ENCODE assay signal across 30 cellular contexts in genomic region chr17:79948406-79948917, GRCh38.
A peak's percentile ranks its signal among the peaks of the same experiment; 100 is the strongest.
DNase-seq lines count a peak whose midpoint lies in the region; ATAC-seq and TF ChIP-seq lines count a peak whose summit lies in the region.
"Had no signal": no experiment of that assay in that cellular context is flagged by ENCODE, and none has a peak within 500 bp of the region (broad histone marks: within the 10 kb centered on the region; RNA-seq: fewer than 3 reads in every experiment).

No MANE protein-coding gene starts in this region.

- H3K27me3 ChIP-seq in left ventricle myocardium inferior (ENCODE audit: low read depth) (no peaks in the 10 kb centered on the region), right cardiac atrium (ENCODE audit: control insufficient read depth, insufficient read depth) (no peaks in the 10 kb centered on the region), NT2/D1 (ENCODE audit: insufficient read depth, insufficient read length) (no peaks in the 10 kb centered on the region), iPS-20b (ENCODE audit: insufficient read depth, low read length) (no peaks in the 10 kb centered on the region), spleen (replicated peaks in 1 of 7) (no peaks in the 10 kb centered on the region)
- H3K27me3 ChIP-seq: foreskin keratinocyte, tibial nerve had no signal

- no peak overlapping the region for H3K27ac Mint-ChIP-seq in nephron progenitor cell
- H3K27ac Mint-ChIP-seq: activated CD4-positive, alpha-beta memory T cell treated with anti-CD3 and anti-CD28 coated beads, Interleukin-2, amount 10 ng/mL, durations not matched to agents 7 days and 5 days; activated naive CD4-positive, alpha-beta T cell treated with anti-CD3 and anti-CD28 coated beads, Interleukin-2, amount 10 ng/mL, durations not matched to agents 7 days and 5 days; naive thymus-derived CD4-positive, alpha-beta T cell; stimulated activated naive CD8-positive, alpha-beta T cell treated with anti-CD3 and anti-CD28 coated beads, Interleukin-15, amount 100 ng/mL, for 72 hours; T-helper 2 cell treated with Interferon-gamma antibody and Interleukin-4, amounts not matched to agents 5 μg/mL and 100 μg/mL, for 36 hours had no signal

- H3K4me3 Mint-ChIP-seq in nephron progenitor cell: no peak overlapping the region
- H3K4me3 Mint-ChIP-seq: activated CD4-positive, alpha-beta memory T cell treated with anti-CD3 and anti-CD28 coated beads, Interleukin-2, amount 10 ng/mL, durations not matched to agents 7 days and 5 days; activated naive CD4-positive, alpha-beta T cell treated with anti-CD3 and anti-CD28 coated beads, Interleukin-2, amount 10 ng/mL, durations not matched to agents 7 days and 5 days; naive thymus-derived CD4-positive, alpha-beta T cell; stimulated activated naive CD8-positive, alpha-beta T cell treated with anti-CD3 and anti-CD28 coated beads, Interleukin-15, amount 100 ng/mL, for 72 hours; T-helper 2 cell treated with Interferon-gamma antibody and Interleukin-4, amounts not matched to agents 5 μg/mL and 100 μg/mL, for 36 hours had no signal

- no peak for TF ChIP-seq POLR2A in spleen (IDR thresholded peaks at IDR 0.05)

- H3K36me3 ChIP-seq in left ventricle myocardium inferior (peaks cover 38% of the 10 kb centered on the region), NT2/D1 (ENCODE audit: insufficient read depth, insufficient read length, low read length) (peaks cover 52% of the 10 kb centered on the region), iPS-20b (ENCODE audit: insufficient read depth, low read depth, low read length) (peaks cover 51% of the 10 kb centered on the region), spleen (peaks cover 0 to 70% (median 7%) of the 10 kb centered on the region in 6 donors)

- peaks cover 38% of the 10 kb centered on the region for H3K36me3 Mint-ChIP-seq in nephron progenitor cell (ENCODE audit: low read depth)
- H3K36me3 Mint-ChIP-seq: activated naive CD4-positive, alpha-beta T cell treated with anti-CD3 and anti-CD28 coated beads, Interleukin-2, amount 10 ng/mL, durations not matched to agents 7 days and 5 days; naive thymus-derived CD4-positive, alpha-beta T cell had no signal

- TF ChIP-seq CTCF in left ventricle myocardium inferior (IDR thresholded peaks at IDR 0.05; ENCODE audit: borderline replicate concordance) (no peak), spleen (IDR thresholded peaks at IDR 0.05 in 8 of 11, conservative IDR thresholded peaks at IDR 0.05 in 3 of 11) (no peak), nephron progenitor cell (IDR thresholded peaks at IDR 0.05) (no peak)

- no peaks in the 10 kb centered on the region for H3K9me3 Mint-ChIP-seq in nephron progenitor cell
- H3K9me3 Mint-ChIP-seq: activated CD4-positive, alpha-beta memory T cell treated with anti-CD3 and anti-CD28 coated beads, Interleukin-2, amount 10 ng/mL, durations not matched to agents 7 days and 5 days; activated naive CD4-positive, alpha-beta T cell treated with anti-CD3 and anti-CD28 coated beads, Interleukin-2, amount 10 ng/mL, durations not matched to agents 7 days and 5 days; naive thymus-derived CD4-positive, alpha-beta T cell; stimulated activated naive CD8-positive, alpha-beta T cell treated with anti-CD3 and anti-CD28 coated beads, Interleukin-15, amount 100 ng/mL, for 72 hours; T-helper 2 cell treated with Interferon-gamma antibody and Interleukin-4, amounts not matched to agents 5 μg/mL and 100 μg/mL, for 36 hours had no signal

- no peak overlapping the region for H3K27ac ChIP-seq in left ventricle myocardium inferior (replicated peaks)
- H3K27ac ChIP-seq in right cardiac atrium (ENCODE audit: low read length): no peak overlapping the region
- peak overlapping the region; percentile 70 for H3K27ac ChIP-seq in iPS-20b (ENCODE audit: low read length)
- H3K27ac ChIP-seq in spleen: no peak overlapping the region
- H3K27ac ChIP-seq: foreskin keratinocyte, HL-60, PC-9, psoas muscle had no signal

- peaks cover 21% of the 10 kb centered on the region for H3K27me3 Mint-ChIP-seq in nephron progenitor cell (ENCODE audit: low read depth, poor library complexity)
- H3K27me3 Mint-ChIP-seq: activated CD4-positive, alpha-beta memory T cell treated with anti-CD3 and anti-CD28 coated beads, Interleukin-2, amount 10 ng/mL, durations not matched to agents 7 days and 5 days; naive thymus-derived CD4-positive, alpha-beta T cell; stimulated activated naive CD8-positive, alpha-beta T cell treated with anti-CD3 and anti-CD28 coated beads, Interleukin-15, amount 100 ng/mL, for 72 hours had no signal

- H3K9ac ChIP-seq in NT2/D1 (ENCODE audit: insufficient read length, low read depth) (peak overlapping the region; percentile 87), iPS-20b (ENCODE audit: low read depth, low read length) (peak overlapping the region; percentile 80; the same call in 1 of the 2 replicates)

- ATAC-seq in right cardiac atrium: no peak
- no peak for ATAC-seq in HG02884 (IDR thresholded peaks at IDR 0.05; ENCODE audit: unreplicated experiment)
- ATAC-seq: foreskin keratinocyte; naive thymus-derived CD4-positive, alpha-beta T cell; SK-N-SH treated with all-trans-retinoic acid at 6 μM for 48 hours; stimulated activated naive CD8-positive, alpha-beta T cell treated with anti-CD3 and anti-CD28 coated beads, Interleukin-15, amount 100 ng/mL, for 72 hours had no signal

- 93% methylated on average over 7 of the region's 7 CpGs for WGBS in right cardiac atrium
- WGBS in spleen, 5 donors: 82 to 98% (median 92%) methylated on average over 7 of the region's 7 CpGs

- peak; percentile 1 for DNase-seq in left ventricle myocardium inferior
- DNase-seq in right cardiac atrium: no peak
- DNase-seq in NT2/D1 (ENCODE audit: low read depth, low spot score): no peak
- peak; percentile 49 for DNase-seq in spleen
- DNase-seq in effector CD4-positive, alpha-beta T cell: no peak
- no peak for DNase-seq in nephron progenitor cell
- DNase-seq: activated CD4-positive, alpha-beta memory T cell treated with anti-CD3 and anti-CD28 coated beads, Interleukin-2, amount 10 ng/mL, durations not matched to agents 7 days and 5 days; central memory CD4-positive, alpha-beta T cell; DND-41; erythroblast; foreskin keratinocyte; hippocampal formation; kidney glomerular epithelial cell; mesendoderm; MM.1S; NCI-H146; NCI-H82; PC-9; stimulated activated CD4-positive, alpha-beta T cell treated with anti-CD3 and anti-CD28 coated beads, Interleukin-4, amount 100 ng/mL, for 24 hours; stimulated activated naive CD8-positive, alpha-beta T cell treated with anti-CD3 and anti-CD28 coated beads, Interleukin-15, amount 100 ng/mL, for 72 hours had no signal

- intact Hi-C loops in left ventricle myocardium inferior (cut with micrococcal nuclease): no loop called here
- intact Hi-C loops in right cardiac atrium (cut with DNase I): no loop called here
- intact Hi-C loops in spleen (cut with DNase I; ENCODE audit: low total_unique reads): no loop called here

- H3K4me1 ChIP-seq in left ventricle myocardium inferior (peaks cover 23% of the 10 kb centered on the region), right cardiac atrium (ENCODE audit: control insufficient read depth, insufficient read depth, low read length) (no peaks in the 10 kb centered on the region), NT2/D1 (ENCODE audit: insufficient read depth, insufficient read length) (peaks cover 43% of the 10 kb centered on the region), iPS-20b (ENCODE audit: insufficient read depth, low read length) (peaks cover 36% of the 10 kb centered on the region), spleen (peaks cover 6 to 27% (median 21%) of the 10 kb centered on the region in 6 donors)
- H3K4me1 ChIP-seq: foreskin keratinocyte, psoas muscle had no signal

- H3K4me1 Mint-ChIP-seq in nephron progenitor cell: peaks cover 42% of the 10 kb centered on the region
- H3K4me1 Mint-ChIP-seq: activated CD4-positive, alpha-beta memory T cell treated with anti-CD3 and anti-CD28 coated beads, Interleukin-2, amount 10 ng/mL, durations not matched to agents 7 days and 5 days; activated naive CD4-positive, alpha-beta T cell treated with anti-CD3 and anti-CD28 coated beads, Interleukin-2, amount 10 ng/mL, durations not matched to agents 7 days and 5 days; naive thymus-derived CD4-positive, alpha-beta T cell; stimulated activated naive CD8-positive, alpha-beta T cell treated with anti-CD3 and anti-CD28 coated beads, Interleukin-15, amount 100 ng/mL, for 72 hours had no signal

- H3K4me3 ChIP-seq in left ventricle myocardium inferior: no peak overlapping the region
- H3K4me3 ChIP-seq in right cardiac atrium (ENCODE audit: low read length): no peak overlapping the region
- peak overlapping the region; percentile 58 for H3K4me3 ChIP-seq in NT2/D1 (ENCODE audit: insufficient read length, low read depth)
- H3K4me3 ChIP-seq in iPS-20b (ENCODE audit: low read length): peak overlapping the region; percentile 70; the same call in 1 of the 2 replicates
- no peak overlapping the region for H3K4me3 ChIP-seq in spleen
- H3K4me3 ChIP-seq: PC-9, psoas muscle, smooth muscle cell, tibial nerve had no signal

- no peaks in the 10 kb centered on the region for H3K9me3 ChIP-seq in left ventricle myocardium inferior (replicated peaks)
- no peaks in the 10 kb centered on the region for H3K9me3 ChIP-seq in right cardiac atrium (ENCODE audit: control insufficient read depth, low read length)
- no peaks in the 10 kb centered on the region for H3K9me3 ChIP-seq in NT2/D1 (ENCODE audit: insufficient read depth, low read length)
- no peaks in the 10 kb centered on the region for H3K9me3 ChIP-seq in iPS-20b (ENCODE audit: insufficient read depth, low read depth, low read length)
- H3K9me3 ChIP-seq in spleen: no peaks in the 10 kb centered on the region
- H3K9me3 ChIP-seq: psoas muscle, tibial nerve had no signal

Comparison
In these comparisons a context has a peak if more than half of its experiments do, and no peak if none do; other contexts are left out.
1. DNase-seq: peak in left ventricle myocardium inferior (single experiment) and spleen (single experiment); none in right cardiac atrium (0 of 3), NT2/D1 (single experiment), effector CD4-positive, alpha-beta T cell (single experiment) and nephron progenitor cell (single experiment).
2. H3K4me3 ChIP-seq: peak in NT2/D1 (single experiment) and iPS-20b (single experiment); none in left ventricle myocardium inferior (single experiment), right cardiac atrium (single experiment) and spleen (0 of 8).